1 cellular context compared by ENCODE assay signal in genomic region chr3:57546616-57547015, GRCh38.
TF ChIP-seq lines count a peak whose summit lies in the region.

No MANE protein-coding gene starts in this region.

TF ChIP-seq in K562, 482 proteins besides CTCF, POLR2A, EP300 and RAD21:
- TF ChIP-seq PTBP1 (IDR thresholded peaks at IDR 0.05; ENCODE audit: low read depth, low read length) (no peak), ZNF274 (IDR thresholded peaks at IDR 0.05; ENCODE audit: borderline replicate concordance, low read depth, low read length) (no peak), ZNF134 (CRISPR knock-in tag; conservative IDR thresholded peaks at IDR 0.05) (peak; percentile 92), ZNF224 (CRISPR knock-in tag; IDR thresholded peaks at IDR 0.05) (no peak), TAL1 (IDR thresholded peaks at IDR 0.05) (0 out of 2 replicates have a peak, but pooled peaks have one; percentile 14), MEIS2 (IDR thresholded peaks at IDR 0.05; ENCODE audit: partially characterized antibody) (peak; percentile 48)
